In genomic region chr20:54044156-54044555, GRCh38 we compare ENCODE assay signal across 10 cellular contexts. TPM values are rescaled to one million over a fixed set of nuclear protein-coding genes. Genes with fewer than 3 reads are reported as not detected.
DNase-seq lines count a peak whose midpoint lies in the region; ATAC-seq, FAIRE-seq and TF ChIP-seq lines count a peak whose summit lies in the region.
"Had no signal": no experiment of that assay in that cellular context is flagged by ENCODE, and none has a peak within 500 bp of the region (broad histone marks: within the 10 kb centered on the region; RNA-seq: fewer than 3 reads in every experiment).

No MANE protein-coding gene starts in this region.

- peak; percentile 44 for ATAC-seq in HG02571 (IDR thresholded peaks at IDR 0.05; ENCODE audit: unreplicated experiment)
- ATAC-seq in GM21786 (IDR thresholded peaks at IDR 0.05; ENCODE audit: unreplicated experiment), result no peak

- TF ChIP-seq CTCF in GM12865 (IDR thresholded peaks at IDR 0.05; ENCODE audit: insufficient read depth, low read depth, low read length, missing control alignments), result no peak
- no peak for TF ChIP-seq CTCF in kidney epithelial cell (IDR thresholded peaks at IDR 0.05; ENCODE audit: insufficient read depth, low read length, poor library complexity, severe bottlenecking)

- no peaks in the 10 kb centered on the region for H3K36me3 ChIP-seq in kidney epithelial cell (ENCODE audit: control insufficient read depth, insufficient read depth, low read length)
- H3K36me3 ChIP-seq: suprapubic skin had no signal

- H3K4me3 ChIP-seq in GM12865 (ENCODE audit: low read depth, low read length) (no peak overlapping the region), kidney epithelial cell (ENCODE audit: low read depth, low read length) (no peak overlapping the region)
- H3K4me3 ChIP-seq: suprapubic skin had no signal

- FAIRE-seq in RCC 7860 (lab: Jason Lieb, UNC) (peak; percentile 79), H54 (lab: Jason Lieb, UNC) (no peak)
- FAIRE-seq: endothelial cell of umbilical vein had no signal

- no peak for TF ChIP-seq POLR2A in H54 (IDR thresholded peaks at IDR 0.05; ENCODE audit: low read depth, low read length)

- no peaks in the 10 kb centered on the region for H3K27me3 ChIP-seq in kidney epithelial cell (ENCODE audit: control insufficient read depth, insufficient read depth, low read length)
- H3K27me3 ChIP-seq: suprapubic skin had no signal

- DNase-seq in GM12865 (ENCODE audit: low read depth) (peak; percentile 84), RCC 7860 (ENCODE audit: low spot score) (peak; percentile 38), kidney epithelial cell (ENCODE audit: low read depth) (peak; percentile 44), H54 (ENCODE audit: insufficient read length, low spot score) (no peak), UCSD-AML1 (lab: John Stamatoyannopoulos, UW; ENCODE audit: unreplicated experiment) (no peak), SK-N-DZ (ENCODE audit: low spot score) (no peak)

RNA-seq across cellular contexts. Expression of gene BCAS1, which starts 26.2 kb away (rescaled TPM):
- 0.04 TPM in 1 of 2 replicates, not detected in the other for total RNA-seq in kidney epithelial cell
- polyA plus RNA-seq in SK-N-DZ (2014; cell fraction: cytosol; rRNA removed), result 0.08 and 0.10 TPM in 2 replicates
- 0.15 and 0.36 TPM in 2 replicates for polyA plus RNA-seq in SK-N-DZ (2014; cell fraction: nucleus; rRNA removed)
- total RNA-seq: endothelial cell of umbilical vein had no signal
- polyA plus RNA-seq: endothelial cell of umbilical vein had no signal

Comparison
In these comparisons a context has a peak if more than half of its experiments do, and no peak if none do; other contexts are left out.
1. DNase-seq: peak in GM12865 (single experiment), RCC 7860 (single experiment) and kidney epithelial cell (single experiment); none in H54 (single experiment), UCSD-AML1 (single experiment) and SK-N-DZ (single experiment).